15 cellular contexts compared by ENCODE assay signal in the genomic region with DNA sequence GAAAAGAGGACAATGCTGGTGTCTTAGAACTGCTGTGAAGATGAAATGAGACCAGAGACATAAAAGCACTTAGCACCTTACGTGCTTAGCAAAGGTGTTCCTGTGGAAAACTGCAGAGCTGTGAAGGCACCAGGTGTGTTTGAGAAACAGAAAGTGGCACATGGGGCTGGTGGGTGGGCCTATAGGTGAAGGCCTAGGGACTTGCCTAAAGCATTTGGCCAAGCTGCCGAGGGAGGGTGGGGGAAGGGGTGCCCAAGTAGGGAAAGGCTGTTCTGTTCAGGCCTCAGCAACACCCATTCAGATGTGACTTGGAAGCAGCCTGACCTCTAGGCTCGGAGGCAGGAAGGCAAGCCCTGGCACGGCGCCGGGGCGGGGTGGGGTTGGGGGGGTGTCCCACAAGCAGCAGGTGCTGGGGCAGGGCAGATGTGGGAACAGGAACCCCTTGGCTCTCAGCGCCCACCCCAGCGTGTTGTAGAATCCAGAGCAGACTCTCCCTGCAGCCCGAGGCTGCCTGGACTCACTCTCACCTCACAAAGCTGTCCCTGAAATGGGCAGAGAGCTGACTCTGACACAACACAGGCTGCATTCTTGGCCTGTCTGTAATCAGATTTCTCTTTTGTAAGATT.
DNase-seq lines count a peak whose midpoint lies in the region; ATAC-seq lines count a peak whose summit lies in the region.
"Had no signal": no experiment of that assay in that cellular context is flagged by ENCODE, and none has a peak within 500 bp of the region (broad histone marks: within the 10 kb centered on the region; RNA-seq: fewer than 3 reads in every experiment).

No MANE protein-coding gene starts in this region.

- ATAC-seq in HG02759 (IDR thresholded peaks at IDR 0.05; ENCODE audit: unreplicated experiment): no peak
- no peak for ATAC-seq in HG03439 (IDR thresholded peaks at IDR 0.05; ENCODE audit: unreplicated experiment)
- ATAC-seq: stimulated activated memory B cell treated with anti-CD40 and anti-IgM and Interleukin-4, amounts not matched to agents 10 μg/mL and 1 μg/mL and 100 μg/mL, for 72 hours had no signal

- no peak overlapping the region for H3K4me3 ChIP-seq in H7 (ENCODE audit: insufficient read depth, low read depth, low read length)
- H3K4me3 ChIP-seq: sigmoid colon, uterus had no signal

- H3K27me3 ChIP-seq in H7 (ENCODE audit: control insufficient read depth, insufficient read depth, low read length): no peaks in the 10 kb centered on the region
- H3K27me3 ChIP-seq: sigmoid colon, uterus had no signal

- intact Hi-C loops in posterior vena cava (cut with DNase I): no loop called here

- no peaks in the 10 kb centered on the region for H3K36me3 ChIP-seq in H7 (replicated peaks; ENCODE audit: control insufficient read depth, insufficient read depth, low read length)
- H3K36me3 ChIP-seq: sigmoid colon, uterus had no signal

- DNase-seq in DMS153 (lab: John Stamatoyannopoulos, UW) (peak; percentile 19), H7 (peak; percentile 30), NCI-H524 treated with DMSO at 0.1 percent for 48 hours (lab: John Stamatoyannopoulos, UW) (peak; percentile 38), left kidney (ENCODE audit: low read depth, low spot score) (peak; percentile 32), posterior vena cava (ENCODE audit: low spot score) (no peak), T-helper 9 cell (no peak)
- DNase-seq: activated CD4-positive, alpha-beta T cell treated with anti-CD3 and anti-CD28 coated beads, Interleukin-2, amount 10 ng/mL, durations not matched to agents 7 days and 5 days; activated T-cell treated with anti-CD3 and anti-CD28 coated beads, Interleukin-2, amount 50 U/mL, for 24 hours; DND-41; NCI-H1048; sigmoid colon; uterus had no signal

Comparison
In these comparisons a context has a peak if more than half of its experiments do, and no peak if none do; other contexts are left out.
1. DNase-seq: peak in DMS153 (single experiment), H7 (single experiment), NCI-H524 treated with DMSO at 0.1 percent for 48 hours (single experiment) and left kidney (single experiment); none in posterior vena cava (single experiment) and T-helper 9 cell (single experiment).